ENCODE assay signal across 22 cellular contexts in genomic region chr7:79221211-79221610, GRCh38.
"Had no signal": no experiment of that assay in that cellular context is flagged by ENCODE, and none has a peak within 500 bp of the region (broad histone marks: within the 10 kb centered on the region; RNA-seq: fewer than 3 reads in every experiment).

No MANE protein-coding gene starts in this region.

- H3K4me3 ChIP-seq: coronary artery, esophagus squamous epithelium, heart right ventricle, lower lobe of right lung, pancreas, right lobe of liver, thoracic aorta, tibial nerve had no signal

- H3K27me3 ChIP-seq: esophagus squamous epithelium, heart right ventricle, neutrophil, pancreas, right lobe of liver, tibial nerve had no signal

- FAIRE-seq: endothelial cell of umbilical vein, pancreas had no signal

- H3K36me3 ChIP-seq: esophagus squamous epithelium, heart right ventricle, lower lobe of right lung, neutrophil, pancreas, right lobe of liver, thoracic aorta, tibial nerve had no signal

- H3K4me1 ChIP-seq: esophagus squamous epithelium, lower lobe of right lung, pancreas, right lobe of liver, tibial nerve had no signal

- H3K9me3 ChIP-seq: esophagus squamous epithelium, lower lobe of right lung, neutrophil, pancreas, right lobe of liver, thoracic aorta, tibial nerve had no signal

- DNase-seq: dermis blood vessel endothelial cell; effector memory CD4-positive, alpha-beta T cell; esophagus squamous epithelium; foreskin melanocyte; glutamatergic neuron; heart right ventricle; hippocampal formation; islet precursor cell; kidney glomerular epithelial cell; left ventricle myocardium superior; lower lobe of right lung; naive B cell; pancreas; right lobe of liver; stimulated activated CD4-positive, alpha-beta T cell treated with anti-CD3 and anti-CD28 coated beads, Interleukin-2, amount 100 ng/mL, for 48 hours; stimulated activated naive B cell treated with anti-CD40 and anti-IgM and Interleukin-4, amounts not matched to agents 10 μg/mL and 1 μg/mL and 100 μg/mL, for 72 hours had no signal

- ATAC-seq: heart right ventricle; left ventricle myocardium superior; lower lobe of right lung; natural killer cell treated with Interleukin-12 subunit alpha and Interleukin-12 subunit beta and Interleukin-15 and Interleukin-18, amount 100 ng/mL, for 72 hours; pancreas; right lobe of liver; stimulated activated naive B cell treated with anti-CD40 and anti-IgM and Interleukin-4, amounts not matched to agents 10 μg/mL and 1 μg/mL and 100 μg/mL, for 72 hours had no signal

- H3K27ac ChIP-seq: coronary artery, esophagus squamous epithelium, heart right ventricle, lower lobe of right lung, neutrophil, pancreas, right lobe of liver, thoracic aorta, tibial nerve had no signal
